Comparison of ENCODE assay signal across 1 cellular context in the genomic region with DNA sequence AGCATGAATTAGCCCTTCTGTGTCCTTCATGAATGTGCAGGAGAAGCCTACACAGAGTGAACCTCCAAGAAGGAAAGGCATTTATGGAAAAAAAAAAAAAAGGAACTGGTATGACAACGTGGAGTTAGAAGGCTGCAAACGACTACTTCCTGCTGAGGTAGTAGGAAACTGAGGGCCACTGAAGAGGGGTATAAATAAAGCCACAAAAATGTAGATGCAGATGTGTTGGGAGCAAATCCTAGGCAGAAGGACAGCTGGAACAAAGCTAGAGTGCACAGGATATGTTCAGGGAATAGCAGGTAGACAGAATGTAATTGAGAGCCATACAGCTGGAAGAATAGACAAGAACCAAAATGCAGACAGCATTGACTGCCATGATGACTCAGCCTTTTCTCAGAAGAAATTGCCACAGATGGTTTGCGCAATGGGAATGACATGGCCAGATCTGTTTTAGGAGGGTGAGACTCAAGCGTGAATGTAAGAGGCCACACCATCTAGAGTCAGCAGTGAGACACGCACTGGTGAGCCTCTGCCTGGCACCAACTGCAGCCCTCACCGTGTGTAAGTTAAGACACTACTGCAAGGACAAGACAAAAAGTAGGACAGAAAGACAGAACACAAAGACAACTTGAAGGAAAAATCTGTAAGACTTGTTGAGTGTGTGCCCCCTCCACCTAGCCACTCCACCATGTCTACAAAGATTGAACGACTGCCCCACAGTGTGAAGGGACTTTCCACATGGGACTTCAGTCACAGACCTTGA.
TF ChIP-seq lines count a peak whose summit lies in the region.

No MANE protein-coding gene starts in this region.

TF ChIP-seq in HepG2, 621 proteins besides CTCF, POLR2A, EP300 and RAD21 (continued from another document):
- peak; percentile 4; the same call in 1 of the 2 replicates for TF ChIP-seq KDM1A (CRISPR knock-in tag; IDR thresholded peaks at IDR 0.05)
- TF ChIP-seq, protein P1, sequence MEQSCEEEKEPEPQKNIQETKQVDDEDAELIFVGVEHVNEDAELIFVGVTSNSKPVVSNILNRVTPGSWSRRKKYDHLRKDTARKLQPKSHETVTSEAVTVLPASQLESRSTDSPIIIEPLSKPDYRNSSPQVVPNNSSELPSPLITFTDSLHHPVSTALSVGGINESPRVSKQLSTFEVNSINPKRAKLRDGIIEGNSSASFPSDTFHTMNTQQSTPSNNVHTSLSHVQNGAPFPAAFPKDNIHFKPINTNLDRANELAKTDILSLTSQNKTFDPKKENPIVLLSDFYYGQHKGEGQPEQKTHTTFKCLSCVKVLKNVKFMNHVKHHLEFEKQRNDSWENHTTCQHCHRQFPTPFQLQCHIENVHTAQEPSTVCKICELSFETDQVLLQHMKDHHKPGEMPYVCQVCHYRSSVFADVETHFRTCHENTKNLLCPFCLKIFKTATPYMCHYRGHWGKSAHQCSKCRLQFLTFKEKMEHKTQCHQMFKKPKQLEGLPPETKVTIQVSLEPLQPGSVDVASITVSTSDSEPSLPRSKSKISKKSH (CRISPR knock-in tag; IDR thresholded peaks at IDR 0.05; ENCODE audit: borderline replicate concordance), result no peak
- TF ChIP-seq ESRRA (CRISPR knock-in tag; IDR thresholded peaks at IDR 0.05; ENCODE audit: low read depth), result no peak
- TF ChIP-seq, protein P2, sequence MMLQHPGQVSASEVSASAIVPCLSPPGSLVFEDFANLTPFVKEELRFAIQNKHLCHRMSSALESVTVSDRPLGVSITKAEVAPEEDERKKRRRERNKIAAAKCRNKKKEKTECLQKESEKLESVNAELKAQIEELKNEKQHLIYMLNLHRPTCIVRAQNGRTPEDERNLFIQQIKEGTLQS (CRISPR knock-in tag; IDR thresholded peaks at IDR 0.05), result 0 out of 2 replicates have a peak, but pooled peaks have one; percentile 46
- no peak for TF ChIP-seq SMAD1 (CRISPR knock-in tag; IDR thresholded peaks at IDR 0.05; ENCODE audit: borderline replicate concordance, low read depth)
- TF ChIP-seq MAFG (CRISPR knock-in tag; IDR thresholded peaks at IDR 0.05), result peak; percentile 81
- no peak for TF ChIP-seq ZNF274 (CRISPR knock-in tag; IDR thresholded peaks at IDR 0.05)
- peak; percentile 95 for TF ChIP-seq MAFF (IDR thresholded peaks at IDR 0.05; ENCODE audit: low read depth, low read length)
- TF ChIP-seq, protein P3, sequence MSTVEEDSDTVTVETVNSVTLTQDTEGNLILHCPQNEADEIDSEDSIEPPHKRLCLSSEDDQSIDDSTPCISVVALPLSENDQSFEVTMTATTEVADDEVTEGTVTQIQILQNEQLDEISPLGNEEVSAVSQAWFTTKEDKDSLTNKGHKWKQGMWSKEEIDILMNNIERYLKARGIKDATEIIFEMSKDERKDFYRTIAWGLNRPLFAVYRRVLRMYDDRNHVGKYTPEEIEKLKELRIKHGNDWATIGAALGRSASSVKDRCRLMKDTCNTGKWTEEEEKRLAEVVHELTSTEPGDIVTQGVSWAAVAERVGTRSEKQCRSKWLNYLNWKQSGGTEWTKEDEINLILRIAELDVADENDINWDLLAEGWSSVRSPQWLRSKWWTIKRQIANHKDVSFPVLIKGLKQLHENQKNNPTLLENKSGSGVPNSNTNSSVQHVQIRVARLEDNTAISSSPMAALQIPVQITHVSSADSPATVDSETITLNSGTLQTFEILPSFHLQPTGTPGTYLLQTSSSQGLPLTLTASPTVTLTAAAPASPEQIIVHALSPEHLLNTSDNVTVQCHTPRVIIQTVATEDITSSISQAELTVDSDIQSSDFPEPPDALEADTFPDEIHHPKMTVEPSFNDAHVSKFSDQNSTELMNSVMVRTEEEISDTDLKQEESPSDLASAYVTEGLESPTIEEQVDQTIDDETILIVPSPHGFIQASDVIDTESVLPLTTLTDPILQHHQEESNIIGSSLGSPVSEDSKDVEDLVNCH (CRISPR knock-in tag; IDR thresholded peaks at IDR 0.05), result no peak
- 0 out of 2 replicates have a peak, but pooled peaks have one; percentile 50 for TF ChIP-seq GATAD2A (CRISPR knock-in tag; IDR thresholded peaks at IDR 0.05)
- TF ChIP-seq MAFK (conservative IDR thresholded peaks at IDR 0.05 in 1 of 2, IDR thresholded peaks at IDR 0.05 in 1 of 2; ENCODE audit: low read length in 2 of 2), result peak; percentile 94 to 98
- TF ChIP-seq ARID5B (CRISPR knock-in tag; IDR thresholded peaks at IDR 0.05), result peak; percentile 20; the same call in 1 of the 2 replicates
- TF ChIP-seq FOSL2 (CRISPR knock-in tag; IDR thresholded peaks at IDR 0.05), result peak; percentile 91
- TF ChIP-seq CBX5 (CRISPR knock-in tag; IDR thresholded peaks at IDR 0.05; ENCODE audit: borderline replicate concordance), result peak; percentile 43; the same call in 1 of the 2 replicates
- TF ChIP-seq CEBPB (IDR thresholded peaks at IDR 0.05; ENCODE audit: borderline replicate concordance, low read depth, low read length), result peak; percentile 91
- peak; percentile 93 for TF ChIP-seq NFE2L2 (IDR thresholded peaks at IDR 0.05; ENCODE audit: low read length)
- TF ChIP-seq ZBTB33 (CRISPR knock-in tag; IDR thresholded peaks at IDR 0.05), result peak; percentile 67; the same call in 1 of the 2 replicates
- peak; percentile 65; the same call in 1 of the 2 replicates for TF ChIP-seq ZNF644 (CRISPR knock-in tag; IDR thresholded peaks at IDR 0.05; ENCODE audit: low read depth)
- TF ChIP-seq, protein P4, sequence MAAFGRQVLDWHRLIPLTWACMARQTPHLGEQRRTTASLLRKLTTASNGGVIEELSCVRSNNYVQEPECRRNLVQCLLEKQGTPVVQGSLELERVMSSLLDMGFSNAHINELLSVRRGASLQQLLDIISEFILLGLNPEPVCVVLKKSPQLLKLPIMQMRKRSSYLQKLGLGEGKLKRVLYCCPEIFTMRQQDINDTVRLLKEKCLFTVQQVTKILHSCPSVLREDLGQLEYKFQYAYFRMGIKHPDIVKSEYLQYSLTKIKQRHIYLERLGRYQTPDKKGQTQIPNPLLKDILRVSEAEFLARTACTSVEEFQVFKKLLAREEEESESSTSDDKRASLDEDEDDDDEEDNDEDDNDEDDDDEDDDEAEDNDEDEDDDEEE (CRISPR knock-in tag; IDR thresholded peaks at IDR 0.05), result no peak
- peak; percentile 97 for TF ChIP-seq NFE2 (CRISPR knock-in tag; IDR thresholded peaks at IDR 0.05)
